In the genomic region with DNA sequence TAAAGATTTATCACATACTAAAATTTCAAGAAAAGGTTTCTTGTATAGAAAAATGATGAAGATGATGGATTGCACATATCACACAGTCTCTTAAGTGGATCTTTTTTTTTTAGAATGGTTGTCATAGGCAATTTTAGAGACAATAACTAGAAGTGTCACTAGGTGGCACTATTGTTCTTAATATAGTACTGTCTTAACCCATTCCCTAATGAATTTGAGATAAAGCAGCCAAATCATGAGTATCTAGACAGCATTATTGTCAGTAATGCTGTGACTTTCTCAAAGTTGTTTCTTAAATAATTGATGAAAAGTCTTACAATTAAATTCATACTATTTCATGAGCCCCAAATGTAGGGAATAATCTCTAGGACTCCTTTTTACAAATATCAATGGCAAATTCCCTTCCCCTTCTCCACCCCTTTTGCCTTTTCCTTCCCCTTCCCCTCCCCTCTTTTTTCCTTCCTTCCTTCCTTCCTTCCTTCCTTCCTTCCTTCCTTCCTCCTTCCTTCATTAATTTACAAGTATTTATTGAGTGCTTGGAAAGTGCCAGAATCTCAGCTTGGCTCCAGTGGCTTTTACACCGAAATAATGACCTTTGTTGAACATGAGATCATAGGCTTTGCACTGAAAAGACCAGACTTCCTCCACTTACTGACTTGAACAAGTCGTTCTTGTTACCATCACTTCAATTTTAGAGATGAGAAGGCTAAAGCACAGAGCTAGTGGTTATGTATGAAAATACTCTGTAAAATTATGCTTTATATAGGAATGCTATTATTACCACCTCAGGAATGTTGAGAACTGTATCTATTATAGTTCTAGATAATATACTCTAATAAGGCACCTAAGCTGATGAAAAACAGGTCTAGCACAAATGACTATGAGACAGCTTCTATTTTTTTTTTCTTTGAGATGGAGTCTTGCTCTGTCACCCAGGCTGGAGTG, we compare ENCODE assay signal across 1 cellular context.
TF ChIP-seq lines count a peak whose summit lies in the region.

No MANE protein-coding gene starts in this region.

TF ChIP-seq in GM23338, 12 proteins besides CTCF, POLR2A, EP300 and RAD21 (continued from another document):
- TF ChIP-seq ZNF462 (CRISPR knock-in tag; IDR thresholded peaks at IDR 0.05) (no peak), POLR2AphosphoS5 (IDR thresholded peaks at IDR 0.05; ENCODE audit: low read depth) (no peak), STAT1 (IDR thresholded peaks at IDR 0.05; ENCODE audit: unreplicated experiment) (no peak), EZH2phosphoT487 (IDR thresholded peaks at IDR 0.05; ENCODE audit: unreplicated experiment) (no peak), NANOG (IDR thresholded peaks at IDR 0.05; ENCODE audit: borderline replicate concordance) (no peak), CREB1 (CRISPR knock-in tag; IDR thresholded peaks at IDR 0.05; ENCODE audit: low read depth) (no peak), ZNF331 (CRISPR knock-in tag; IDR thresholded peaks at IDR 0.05; ENCODE audit: low read depth) (no peak), JUNB (IDR thresholded peaks at IDR 0.05; ENCODE audit: unreplicated experiment) (no peak)
- TF ChIP-seq, protein P1, sequence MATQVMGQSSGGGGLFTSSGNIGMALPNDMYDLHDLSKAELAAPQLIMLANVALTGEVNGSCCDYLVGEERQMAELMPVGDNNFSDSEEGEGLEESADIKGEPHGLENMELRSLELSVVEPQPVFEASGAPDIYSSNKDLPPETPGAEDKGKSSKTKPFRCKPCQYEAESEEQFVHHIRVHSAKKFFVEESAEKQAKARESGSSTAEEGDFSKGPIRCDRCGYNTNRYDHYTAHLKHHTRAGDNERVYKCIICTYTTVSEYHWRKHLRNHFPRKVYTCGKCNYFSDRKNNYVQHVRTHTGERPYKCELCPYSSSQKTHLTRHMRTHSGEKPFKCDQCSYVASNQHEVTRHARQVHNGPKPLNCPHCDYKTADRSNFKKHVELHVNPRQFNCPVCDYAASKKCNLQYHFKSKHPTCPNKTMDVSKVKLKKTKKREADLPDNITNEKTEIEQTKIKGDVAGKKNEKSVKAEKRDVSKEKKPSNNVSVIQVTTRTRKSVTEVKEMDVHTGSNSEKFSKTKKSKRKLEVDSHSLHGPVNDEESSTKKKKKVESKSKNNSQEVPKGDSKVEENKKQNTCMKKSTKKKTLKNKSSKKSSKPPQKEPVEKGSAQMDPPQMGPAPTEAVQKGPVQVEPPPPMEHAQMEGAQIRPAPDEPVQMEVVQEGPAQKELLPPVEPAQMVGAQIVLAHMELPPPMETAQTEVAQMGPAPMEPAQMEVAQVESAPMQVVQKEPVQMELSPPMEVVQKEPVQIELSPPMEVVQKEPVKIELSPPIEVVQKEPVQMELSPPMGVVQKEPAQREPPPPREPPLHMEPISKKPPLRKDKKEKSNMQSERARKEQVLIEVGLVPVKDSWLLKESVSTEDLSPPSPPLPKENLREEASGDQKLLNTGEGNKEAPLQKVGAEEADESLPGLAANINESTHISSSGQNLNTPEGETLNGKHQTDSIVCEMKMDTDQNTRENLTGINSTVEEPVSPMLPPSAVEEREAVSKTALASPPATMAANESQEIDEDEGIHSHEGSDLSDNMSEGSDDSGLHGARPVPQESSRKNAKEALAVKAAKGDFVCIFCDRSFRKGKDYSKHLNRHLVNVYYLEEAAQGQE (IDR thresholded peaks at IDR 0.05; ENCODE audit: unreplicated experiment) = no peak
- TF ChIP-seq, protein P2, sequence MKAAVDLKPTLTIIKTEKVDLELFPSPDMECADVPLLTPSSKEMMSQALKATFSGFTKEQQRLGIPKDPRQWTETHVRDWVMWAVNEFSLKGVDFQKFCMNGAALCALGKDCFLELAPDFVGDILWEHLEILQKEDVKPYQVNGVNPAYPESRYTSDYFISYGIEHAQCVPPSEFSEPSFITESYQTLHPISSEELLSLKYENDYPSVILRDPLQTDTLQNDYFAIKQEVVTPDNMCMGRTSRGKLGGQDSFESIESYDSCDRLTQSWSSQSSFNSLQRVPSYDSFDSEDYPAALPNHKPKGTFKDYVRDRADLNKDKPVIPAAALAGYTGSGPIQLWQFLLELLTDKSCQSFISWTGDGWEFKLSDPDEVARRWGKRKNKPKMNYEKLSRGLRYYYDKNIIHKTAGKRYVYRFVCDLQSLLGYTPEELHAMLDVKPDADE (IDR thresholded peaks at IDR 0.05) = no peak
